ENCODE assay signal across 8 cellular contexts in genomic region chr2:152036611-152037469, GRCh38.
A peak's percentile ranks its signal among the peaks of the same experiment; 100 is the strongest.
DNase-seq lines count a peak whose midpoint lies in the region; ATAC-seq and TF ChIP-seq lines count a peak whose summit lies in the region.

No MANE protein-coding gene starts in this region.

- H3K4me1 ChIP-seq in Loucy (ENCODE audit: insufficient read depth, low read length, poor library complexity, severe bottlenecking) (peaks cover 9% of the 10 kb centered on the region), right cardiac atrium (ENCODE audit: control insufficient read depth, insufficient read depth, low read length) (peaks cover 6% of the 10 kb centered on the region), sigmoid colon (peaks cover 0 to 21% (median 20%) of the 10 kb centered on the region in 4 donors)

- H3K4me3 ChIP-seq in H7 (ENCODE audit: insufficient read depth, low read depth, low read length) (no peak overlapping the region), Loucy (ENCODE audit: low read length, poor library complexity, severe bottlenecking) (no peak overlapping the region), SK-N-MC (no peak overlapping the region), right cardiac atrium (ENCODE audit: low read length) (no peak overlapping the region), sigmoid colon (no peak overlapping the region)

- no peaks in the 10 kb centered on the region for H3F3A ChIP-seq in Loucy (ENCODE audit: low read depth)

- no peak overlapping the region for H3K4me2 ChIP-seq in Loucy (ENCODE audit: low read depth, low read length, poor library complexity, severe bottlenecking)

- WGBS in right cardiac atrium, result 37% methylated on average over 10 of the region's 10 CpGs
- 38 to 43% methylated on average over 10 of the region's 10 CpGs for WGBS in sigmoid colon, 2 donors

- no peak overlapping the region for H2AFZ ChIP-seq in Loucy (ENCODE audit: low read length)

- H3K27me3 ChIP-seq in H7 (ENCODE audit: control insufficient read depth, insufficient read depth, low read length) (no peaks in the 10 kb centered on the region), Loucy (ENCODE audit: insufficient read depth, low read length, poor library complexity, severe bottlenecking) (no peaks in the 10 kb centered on the region), right cardiac atrium (ENCODE audit: control insufficient read depth, insufficient read depth) (no peaks in the 10 kb centered on the region), sigmoid colon (no peaks in the 10 kb centered on the region)

- ATAC-seq in right cardiac atrium, result peak; percentile 72 to 78
- no peak for ATAC-seq in GM18520 (IDR thresholded peaks at IDR 0.05; ENCODE audit: unreplicated experiment)

- no peak overlapping the region for H3K27ac ChIP-seq in SK-N-MC
- no peak overlapping the region for H3K27ac ChIP-seq in right cardiac atrium (ENCODE audit: low read length)
- H3K27ac ChIP-seq in sigmoid colon, result peak overlapping the region in 2 of 4 donors; percentile 43 to 53

- intact Hi-C loops in right cardiac atrium (cut with DNase I), result loop anchor here in 3 of 4 donors (5.0 to 10.0 kb wide), 4 partner anchors 138 to 598 kb away; partner anchors contain the start of gene STAM2 (in 2 of the 3)
- intact Hi-C loops in sigmoid colon (cut with DNase I), result loop anchor here (5.0 to 10.0 kb wide), 4 partner anchors 58 to 1488 kb away; partner anchors contain the start of gene CACNB4

- no peaks in the 10 kb centered on the region for H3K9me2 ChIP-seq in Loucy (replicated peaks; ENCODE audit: low read depth, low read length)

- no peaks in the 10 kb centered on the region for H3K36me3 ChIP-seq in H7 (replicated peaks; ENCODE audit: control insufficient read depth, insufficient read depth, low read length)
- H3K36me3 ChIP-seq in Loucy (ENCODE audit: insufficient read depth, low read length), result no peaks in the 10 kb centered on the region
- H3K36me3 ChIP-seq in SK-N-MC (ENCODE audit: insufficient read depth, low read length), result no peaks in the 10 kb centered on the region
- H3K36me3 ChIP-seq in sigmoid colon, result no peaks in the 10 kb centered on the region

- H3K9ac ChIP-seq in Loucy (ENCODE audit: low read depth, low read length, poor library complexity, severe bottlenecking) (no peak overlapping the region), SK-N-MC (ENCODE audit: insufficient read length) (no peak overlapping the region)

- DNase-seq in GM04504 (ENCODE audit: low read depth) (peak; percentile 41), H7 (peak; percentile 72), SK-N-MC (ENCODE audit: low read depth, low spot score) (peak; percentile 39), amniotic epithelial cell (ENCODE audit: low read depth) (peak; percentile 63), right cardiac atrium (peak; percentile 59 to 78 (median 62)), sigmoid colon (peak; percentile 80)

- TF ChIP-seq CTCF in Loucy (conservative IDR thresholded peaks at IDR 0.05; ENCODE audit: low read length), result peak; percentile 86
- peak in 3 of 4 experiments; percentile 68 to 75 (median 68) for TF ChIP-seq CTCF in sigmoid colon (IDR thresholded peaks at IDR 0.05)

- no peak for TF ChIP-seq POLR2A in sigmoid colon (IDR thresholded peaks at IDR 0.05)

- H4K20me1 ChIP-seq in Loucy (ENCODE audit: insufficient read depth, low read length, poor library complexity, severe bottlenecking), result no peaks in the 10 kb centered on the region

- H3K9me3 ChIP-seq in Loucy (ENCODE audit: insufficient read depth, low read depth, low read length) (no peaks in the 10 kb centered on the region), SK-N-MC (ENCODE audit: low read depth, low read length) (no peaks in the 10 kb centered on the region), right cardiac atrium (ENCODE audit: control insufficient read depth, low read length) (no peaks in the 10 kb centered on the region), sigmoid colon (no peaks in the 10 kb centered on the region)

- TF ChIP-seq EP300 in sigmoid colon (IDR thresholded peaks at IDR 0.05), result no peak

- H3K79me2 ChIP-seq in Loucy (ENCODE audit: insufficient read depth, low read length), result no peaks in the 10 kb centered on the region
